14 cellular contexts compared by ENCODE assay signal in the genomic region with DNA sequence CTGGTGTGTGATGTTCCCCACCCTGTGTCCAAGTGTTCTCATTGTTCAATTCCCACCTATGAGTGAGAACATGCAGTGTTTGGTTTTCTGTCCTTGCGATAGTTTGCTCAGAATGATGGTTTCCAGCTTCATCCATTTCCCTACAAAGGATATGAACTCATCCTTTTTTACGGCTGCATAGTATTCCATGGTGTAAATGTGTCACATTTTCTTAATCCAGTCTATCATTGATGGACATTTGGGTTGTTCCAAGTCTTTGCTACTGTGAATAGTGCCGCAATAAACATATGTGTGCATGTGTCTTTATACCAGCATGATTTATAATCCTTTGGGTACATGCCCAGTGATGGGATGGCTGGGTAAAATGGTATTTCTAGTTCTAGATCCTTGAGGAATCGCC. TPM values are rescaled to one million over a fixed set of nuclear protein-coding genes. Genes with fewer than 3 reads are reported as not detected.
"Had no signal": no experiment of that assay in that cellular context is flagged by ENCODE, and none has a peak within 500 bp of the region (broad histone marks: within the 10 kb centered on the region; RNA-seq: fewer than 3 reads in every experiment).

No MANE protein-coding gene starts in this region.

RNA-seq across cellular contexts. Expression of a gene that starts 12.4 kb away (rescaled TPM):
- total RNA-seq: stomach, temporal lobe, thoracic aorta, transverse colon, upper lobe of right lung, ureter, urinary bladder, uterus, vagina had no signal
- polyA plus RNA-seq: stomach had no signal

RNA-seq across cellular contexts. Expression of a gene that starts 34.1 kb away (rescaled TPM):
- total RNA-seq: stomach, subcutaneous adipose tissue, suprapubic skin, temporal lobe, thyroid gland, tibial nerve, transverse colon, upper lobe of left lung, upper lobe of right lung, ureter, uterus, vagina had no signal
- polyA plus RNA-seq: stomach, urinary bladder had no signal

RNA-seq across cellular contexts. Expression of a gene that starts 54.3 kb away (rescaled TPM):
- total RNA-seq: temporal lobe had no signal
